ENCODE assay signal across 1 cellular context in genomic region chr6:64084201-64084663, GRCh38.
TF ChIP-seq lines count a peak whose summit lies in the region.

No MANE protein-coding gene starts in this region.

TF ChIP-seq in HepG2, 621 proteins besides CTCF, POLR2A, EP300 and RAD21 (continues in another document):
- TF ChIP-seq ZNF780A (CRISPR knock-in tag; IDR thresholded peaks at IDR 0.05) (no peak), NRL (CRISPR knock-in tag; IDR thresholded peaks at IDR 0.05; ENCODE audit: borderline replicate concordance) (no peak), SOX5 (CRISPR knock-in tag; IDR thresholded peaks at IDR 0.05; ENCODE audit: borderline replicate concordance) (0 out of 2 replicates have a peak, but pooled peaks have one; percentile 45), FOXA3 (CRISPR knock-in tag; IDR thresholded peaks at IDR 0.05) (peak; percentile 55; the same call in 1 of the 2 replicates), SOX6 (IDR thresholded peaks at IDR 0.05) (no peak), SOX6 (CRISPR knock-in tag; IDR thresholded peaks at IDR 0.05) (peak; percentile 84; the same call in 1 of the 2 replicates), GATAD2A (CRISPR knock-in tag; IDR thresholded peaks at IDR 0.05) (peak; percentile 58), HNRNPK (IDR thresholded peaks at IDR 0.05; ENCODE audit: low read depth, low read length, poor library complexity, severe bottlenecking) (no peak), ZNF577 (CRISPR knock-in tag; IDR thresholded peaks at IDR 0.05; ENCODE audit: borderline replicate concordance, low read depth) (no peak), SKI (IDR thresholded peaks at IDR 0.05; ENCODE audit: partially characterized antibody) (peak; percentile 43), REPIN1 (CRISPR knock-in tag; IDR thresholded peaks at IDR 0.05; ENCODE audit: borderline replicate concordance, low read depth) (0 out of 2 replicates have a peak, but pooled peaks have one; percentile 26), GATA4 (IDR thresholded peaks at IDR 0.05; ENCODE audit: borderline replicate concordance, low read depth) (peak; percentile 34; the same call in 1 of the 2 replicates), ATF5 (CRISPR knock-in tag; IDR thresholded peaks at IDR 0.05; ENCODE audit: low read depth) (no peak), CEBPG (CRISPR knock-in tag; IDR thresholded peaks at IDR 0.05) (peak; percentile 3; the same call in 1 of the 2 replicates), FOSL1 (CRISPR knock-in tag; IDR thresholded peaks at IDR 0.05; ENCODE audit: borderline replicate concordance) (no peak), ZNF670 (CRISPR knock-in tag; IDR thresholded peaks at IDR 0.05; ENCODE audit: borderline replicate concordance) (0 out of 2 replicates have a peak, but pooled peaks have one; percentile 50), FOSL2 (CRISPR knock-in tag; IDR thresholded peaks at IDR 0.05) (peak; percentile 55), SOX13 (IDR thresholded peaks at IDR 0.05) (no peak), SOX13 (CRISPR knock-in tag; conservative IDR thresholded peaks at IDR 0.05 in 1 of 2, IDR thresholded peaks at IDR 0.05 in 1 of 2) (peak in 1 of 2 experiments; percentile 77; a peak in 2 of 4 replicates), CENPT (CRISPR knock-in tag; IDR thresholded peaks at IDR 0.05; ENCODE audit: low read depth) (no peak), GFI1 (CRISPR knock-in tag; IDR thresholded peaks at IDR 0.05; ENCODE audit: borderline replicate concordance) (peak; percentile 100), HHEX (CRISPR knock-in tag; IDR thresholded peaks at IDR 0.05) (peak; percentile 86), NFE2L1 (CRISPR knock-in tag; IDR thresholded peaks at IDR 0.05; ENCODE audit: borderline replicate concordance) (no peak), AHDC1 (CRISPR knock-in tag; IDR thresholded peaks at IDR 0.05; ENCODE audit: borderline replicate concordance) (peak; percentile 62; the same call in 1 of the 2 replicates), KDM1A (CRISPR knock-in tag; IDR thresholded peaks at IDR 0.05) (peak; percentile 54; the same call in 1 of the 2 replicates), CCAR2 (optimal IDR thresholded peaks at IDR 0.05; ENCODE audit: low read depth, low read length) (no peak), CREB1 (IDR thresholded peaks at IDR 0.05) (no peak), CREB1 (CRISPR knock-in tag; IDR thresholded peaks at IDR 0.05) (0 out of 2 replicates have a peak, but pooled peaks have one; percentile 39), ZBTB20 (CRISPR knock-in tag; IDR thresholded peaks at IDR 0.05; ENCODE audit: borderline replicate concordance, low read depth) (peak; percentile 47; the same call in 1 of the 2 replicates), HDAC1 (CRISPR knock-in tag; IDR thresholded peaks at IDR 0.05) (peak; percentile 75), ATF1 (CRISPR knock-in tag; IDR thresholded peaks at IDR 0.05) (0 out of 2 replicates have a peak, but pooled peaks have one; percentile 42), ZNF510 (CRISPR knock-in tag; IDR thresholded peaks at IDR 0.05; ENCODE audit: low read depth) (no peak), ZNF260 (CRISPR knock-in tag; IDR thresholded peaks at IDR 0.05; ENCODE audit: borderline replicate concordance, low read depth) (no peak), HDAC2 (CRISPR knock-in tag; IDR thresholded peaks at IDR 0.05) (peak; percentile 79), NKX3-1 (CRISPR knock-in tag; IDR thresholded peaks at IDR 0.05) (0 out of 2 replicates have a peak, but pooled peaks have one; percentile 73), KLF12 (CRISPR knock-in tag; IDR thresholded peaks at IDR 0.05; ENCODE audit: borderline replicate concordance) (no peak), ZGPAT (CRISPR knock-in tag; IDR thresholded peaks at IDR 0.05) (peak; percentile 27; the same call in 1 of the 2 replicates), STAG1 (CRISPR knock-in tag; IDR thresholded peaks at IDR 0.05) (peak; percentile 45), RXRB (CRISPR knock-in tag; IDR thresholded peaks at IDR 0.05; ENCODE audit: borderline replicate concordance) (peak; percentile 30; the same call in 1 of the 2 replicates), TGIF2 (CRISPR knock-in tag; IDR thresholded peaks at IDR 0.05) (no peak), TBX3 (IDR thresholded peaks at IDR 0.05; ENCODE audit: borderline replicate concordance) (peak; percentile 69; the same call in 1 of the 2 replicates), ZNF567 (CRISPR knock-in tag; IDR thresholded peaks at IDR 0.05; ENCODE audit: borderline replicate concordance) (no peak), CREM (IDR thresholded peaks at IDR 0.05) (peak; percentile 48; the same call in 1 of the 2 replicates), CREM (CRISPR knock-in tag; IDR thresholded peaks at IDR 0.05) (no peak), PPARG (CRISPR knock-in tag; conservative IDR thresholded peaks at IDR 0.05) (0 out of 2 replicates have a peak, but pooled peaks have one; percentile 48), ZNF816 (CRISPR knock-in tag; IDR thresholded peaks at IDR 0.05; ENCODE audit: borderline replicate concordance) (peak; percentile 56; the same call in 1 of the 2 replicates), SUZ12 (IDR thresholded peaks at IDR 0.05; ENCODE audit: low read depth, low read length) (no peak), PITX1 (CRISPR knock-in tag; IDR thresholded peaks at IDR 0.05) (peak; percentile 88), NFIC (IDR thresholded peaks at IDR 0.05; ENCODE audit: low read length) (peak; percentile 37), FOXA1 (IDR thresholded peaks at IDR 0.05) (no peak), FOXA1 (CRISPR knock-in tag; IDR thresholded peaks at IDR 0.05) (peak; percentile 81), HMG20B (CRISPR knock-in tag; conservative IDR thresholded peaks at IDR 0.05) (peak; percentile 99), ZNF563 (CRISPR knock-in tag; IDR thresholded peaks at IDR 0.05) (no peak), ZFYVE20 (CRISPR knock-in tag; IDR thresholded peaks at IDR 0.05; ENCODE audit: borderline replicate concordance, low read depth) (no peak), HNF4A (CRISPR knock-in tag; IDR thresholded peaks at IDR 0.05) (peak; percentile 63), NR2F6 (IDR thresholded peaks at IDR 0.05) (peak; percentile 69), NR2F6 (CRISPR knock-in tag; IDR thresholded peaks at IDR 0.05) (no peak), FOXJ3 (CRISPR knock-in tag; IDR thresholded peaks at IDR 0.05; ENCODE audit: borderline replicate concordance) (peak; percentile 89; the same call in 1 of the 2 replicates), ZNF205 (CRISPR knock-in tag; IDR thresholded peaks at IDR 0.05) (no peak), RBAK (CRISPR knock-in tag; IDR thresholded peaks at IDR 0.05) (no peak), RARA (CRISPR knock-in tag; IDR thresholded peaks at IDR 0.05) (peak; percentile 29; the same call in 1 of the 2 replicates), CCDC6 (CRISPR knock-in tag; IDR thresholded peaks at IDR 0.05) (0 out of 2 replicates have a peak, but pooled peaks have one; percentile 20)
- TF ChIP-seq, protein P1, sequence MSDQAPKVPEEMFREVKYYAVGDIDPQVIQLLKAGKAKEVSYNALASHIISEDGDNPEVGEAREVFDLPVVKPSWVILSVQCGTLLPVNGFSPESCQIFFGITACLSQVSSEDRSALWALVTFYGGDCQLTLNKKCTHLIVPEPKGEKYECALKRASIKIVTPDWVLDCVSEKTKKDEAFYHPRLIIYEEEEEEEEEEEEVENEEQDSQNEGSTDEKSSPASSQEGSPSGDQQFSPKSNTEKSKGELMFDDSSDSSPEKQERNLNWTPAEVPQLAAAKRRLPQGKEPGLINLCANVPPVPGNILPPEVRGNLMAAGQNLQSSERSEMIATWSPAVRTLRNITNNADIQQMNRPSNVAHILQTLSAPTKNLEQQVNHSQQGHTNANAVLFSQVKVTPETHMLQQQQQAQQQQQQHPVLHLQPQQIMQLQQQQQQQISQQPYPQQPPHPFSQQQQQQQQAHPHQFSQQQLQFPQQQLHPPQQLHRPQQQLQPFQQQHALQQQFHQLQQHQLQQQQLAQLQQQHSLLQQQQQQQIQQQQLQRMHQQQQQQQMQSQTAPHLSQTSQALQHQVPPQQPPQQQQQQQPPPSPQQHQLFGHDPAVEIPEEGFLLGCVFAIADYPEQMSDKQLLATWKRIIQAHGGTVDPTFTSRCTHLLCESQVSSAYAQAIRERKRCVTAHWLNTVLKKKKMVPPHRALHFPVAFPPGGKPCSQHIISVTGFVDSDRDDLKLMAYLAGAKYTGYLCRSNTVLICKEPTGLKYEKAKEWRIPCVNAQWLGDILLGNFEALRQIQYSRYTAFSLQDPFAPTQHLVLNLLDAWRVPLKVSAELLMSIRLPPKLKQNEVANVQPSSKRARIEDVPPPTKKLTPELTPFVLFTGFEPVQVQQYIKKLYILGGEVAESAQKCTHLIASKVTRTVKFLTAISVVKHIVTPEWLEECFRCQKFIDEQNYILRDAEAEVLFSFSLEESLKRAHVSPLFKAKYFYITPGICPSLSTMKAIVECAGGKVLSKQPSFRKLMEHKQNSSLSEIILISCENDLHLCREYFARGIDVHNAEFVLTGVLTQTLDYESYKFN (CRISPR knock-in tag; conservative IDR thresholded peaks at IDR 0.05), result peak; percentile 48
